In the genomic region with DNA sequence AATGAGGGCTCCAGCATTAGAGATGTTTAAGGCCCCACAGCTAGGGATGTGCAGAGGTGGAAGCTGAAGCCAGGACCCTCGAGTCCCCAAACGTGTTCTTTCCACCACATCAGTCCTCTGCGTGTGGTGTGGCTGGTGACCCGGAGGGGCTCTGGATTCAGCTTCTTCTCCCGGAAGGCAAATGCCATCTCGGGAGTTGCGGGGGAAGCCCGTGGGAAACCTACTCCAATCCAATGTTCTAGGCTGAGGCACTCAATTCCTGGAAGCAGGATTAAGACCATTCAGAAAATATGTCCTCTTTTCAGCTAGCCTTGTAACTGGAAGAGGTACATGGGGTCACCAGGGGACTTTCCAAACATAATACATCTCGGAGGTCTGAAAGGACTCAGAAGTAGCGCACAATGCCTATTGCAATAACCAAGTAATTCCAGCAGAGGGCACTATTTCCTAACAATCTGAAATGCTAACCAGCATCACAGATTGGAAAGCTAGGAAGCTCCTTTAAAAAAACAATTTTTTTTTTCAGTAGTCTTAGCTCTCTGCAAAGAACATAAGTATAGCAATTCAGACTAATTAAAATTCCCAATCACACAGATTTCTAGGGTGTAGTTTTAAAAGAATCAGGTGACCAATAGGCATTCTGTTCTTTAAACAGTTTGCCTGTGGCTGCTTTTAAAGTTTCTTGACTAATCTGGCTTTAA, we compare ENCODE assay signal across 7 cellular contexts. TPM values are rescaled to one million over a fixed set of nuclear protein-coding genes. Genes with fewer than 3 reads are reported as not detected.
DNase-seq lines count a peak whose midpoint lies in the region; ATAC-seq, FAIRE-seq and TF ChIP-seq lines count a peak whose summit lies in the region.

No MANE protein-coding gene starts in this region.

- peak; percentile 38 for FAIRE-seq in GM12878 (lab: Jason Lieb, UNC)

- H3K9me3 ChIP-seq in GM23248 (ENCODE audit: low read depth) (no peaks in the 10 kb centered on the region), GM12878 (replicated peaks; ENCODE audit: control insufficient read depth, insufficient read depth, low read length) (no peaks in the 10 kb centered on the region)

- POLR2A ChIA-PET in GM12878 (lab: Charles Lee) = interaction anchor here (0.6 to 1.2 kb wide), 2 partner anchors 41 to 132 kb away, joined by 3 read pairs; a partner anchor contains a TSS

- H4K20me1 ChIP-seq in GM23248 (ENCODE audit: insufficient read depth) (no peaks in the 10 kb centered on the region), GM12878 (ENCODE audit: control insufficient read depth, insufficient read depth) (no peaks in the 10 kb centered on the region)

- WGBS in GM23248 (ENCODE audit: low coverage in 1 of 2, low lambda C conversion rate in 2 of 2, missing lambda C conversion rate in 2 of 2), 2 experiments = 11 to 15% methylated on average over 10 of the region's 10 CpGs
- WGBS in GM12878 (ENCODE audit: insufficient coverage, insufficient replicate concordance, low lambda C conversion rate, missing lambda C conversion rate) = 48% methylated on average over 10 of the region's 10 CpGs

- no peaks in the 10 kb centered on the region for H3K36me3 ChIP-seq in GM23248 (ENCODE audit: low read depth)
- H3K36me3 ChIP-seq in GM12878 (ENCODE audit: control insufficient read depth in 2 of 2, insufficient read depth in 2 of 2, low read length in 1 of 2) = no peaks in the 10 kb centered on the region

- CTCF ChIA-PET in GM12878 (lab: Yijun Ruan, JAX) = interaction anchor here (0.6 to 4.4 kb wide), 38 partner anchors 10 to 786 kb away, joined by 3 to 42 read pairs (median 6); a partner anchor contains a TSS

- RAD21 ChIA-PET in GM12878 (lab: Charles Lee; ENCODE audit: unreplicated experiment) = interaction anchor here (0.6 to 4.2 kb wide), 12 partner anchors 28 to 323 kb away, joined by 3 to 21 read pairs (median 3); no protein-coding TSS in a partner anchor

- H2AFZ ChIP-seq in GM23248 (peak overlapping the region; percentile 50; the same call in 1 of the 2 replicates), GM12878 (ENCODE audit: control insufficient read depth, low read depth, low read length) (peak overlapping the region; percentile 21)

- H3K27ac ChIP-seq in GM23248 (no peak overlapping the region), GM12878 (ENCODE audit: control insufficient read depth, insufficient read depth) (no peak overlapping the region)

- TF ChIP-seq EP300 in GM12878 (IDR thresholded peaks at IDR 0.05; ENCODE audit: borderline replicate concordance in 1 of 2, control insufficient read depth in 1 of 2, low read depth in 2 of 2, low read length in 2 of 2) = no peak

- no TSS peak for BruUV-seq in GM12878 (replicated peaks; lab: Mats Ljungman, UMichigan)

- TF ChIP-seq POLR2A in GM12878 (IDR thresholded peaks at IDR 0.05; ENCODE audit: low read depth, low read length) = no peak

- H3K27me3 ChIP-seq in GM23248 (replicated peaks; ENCODE audit: insufficient read depth) (peaks cover 29% of the 10 kb centered on the region), GM12878 (replicated peaks in 1 of 2; ENCODE audit: control insufficient read depth in 2 of 2, insufficient read depth in 2 of 2, low read length in 1 of 2) (no peaks in the 10 kb centered on the region; a peak in 2 of 4 replicates)

- peak; percentile 85 for ATAC-seq in GM12878
- no peak for ATAC-seq in GM19463 (IDR thresholded peaks at IDR 0.05; ENCODE audit: unreplicated experiment)

- H3K79me2 ChIP-seq in GM23248 (ENCODE audit: insufficient read depth) (no peaks in the 10 kb centered on the region), GM12878 (ENCODE audit: control insufficient read depth, insufficient read depth, low read length) (no peaks in the 10 kb centered on the region)

- H3K4me2 ChIP-seq in GM23248 (ENCODE audit: unreplicated experiment) (no peak overlapping the region), GM12878 (ENCODE audit: control insufficient read depth, insufficient read depth) (no peak overlapping the region)

- TF ChIP-seq CTCF in GM12878 (IDR thresholded peaks at IDR 0.05 in 2 of 3, conservative IDR thresholded peaks at IDR 0.05 in 1 of 3; ENCODE audit: control insufficient read depth in 2 of 3, extremely low read depth in 1 of 3, insufficient read depth in 1 of 3, low read depth in 3 of 3, low read length in 3 of 3) = peak; percentile 70 to 87 (median 81); a peak in 5 of 6 replicates

- H3K4me3 ChIP-seq in GM23248 (no peak overlapping the region), GM12878 (no peak overlapping the region)

- peak; percentile 86 for TF ChIP-seq RAD21 in GM12878 (IDR thresholded peaks at IDR 0.05; ENCODE audit: insufficient read depth, low read depth, low read length)

- no peaks in the 10 kb centered on the region for H3K9me2 ChIP-seq in GM23248 (ENCODE audit: insufficient read depth)

- SMC1A ChIA-PET in GM12878 (lab: Charles Lee; ENCODE audit: uncharacterized antibody, unreplicated experiment) = interaction anchor here (0.8 to 3.9 kb wide), 18 partner anchors 10 to 787 kb away, joined by 3 to 24 read pairs (median 3); no protein-coding TSS in a partner anchor

- in situ Hi-C loops in GM23248 (cut with MboI) = no loop called here
- in situ Hi-C loops in GM12878 (cut with MboI) = no loop called here

- no peak overlapping the region for H3K9ac ChIP-seq in GM23248
- H3K9ac ChIP-seq in GM12878 (ENCODE audit: control insufficient read depth, insufficient read depth, low read length) = no peak overlapping the region

- intact Hi-C loops in GM12878 (cut with micrococcal nuclease; ENCODE audit: unreplicated experiment) = loop anchor here (1.0 to 2.0 kb wide), 3 partner anchors 34 to 311 kb away; no protein-coding TSS in a partner anchor

- H3F3A ChIP-seq in GM23248 (ENCODE audit: insufficient read depth) = 0 out of 2 replicates have a peak, but pooled peaks cover 3% of the 10 kb centered on the region

- H3K4me1 ChIP-seq in GM23248 (ENCODE audit: insufficient read depth) (peaks cover 8% of the 10 kb centered on the region), GM12878 (ENCODE audit: control insufficient read depth, insufficient read depth, low read length) (no peaks in the 10 kb centered on the region)

- DNase-seq in DMS53 (lab: John Stamatoyannopoulos, UW) = peak; percentile 73
- DNase-seq in GM23248 = peak; percentile 66
- DNase-seq in NCI-H2227 treated with DMSO at 0.1 percent for 48 hours (lab: John Stamatoyannopoulos, UW) = peak; percentile 49
- DNase-seq in GM12878 (ENCODE audit: low read depth, low spot score) = peak; percentile 24
- peak; percentile 43 for DNase-seq in iPS-NIHi11 (ENCODE audit: low spot score)
- peak; percentile 49 for DNase-seq in smooth muscle cell of the brain vasculature (ENCODE audit: low read depth, low spot score)

TF ChIP-seq in GM12878, 131 proteins besides CTCF, POLR2A, EP300 and RAD21:
- TF ChIP-seq IKZF2 (IDR thresholded peaks at IDR 0.05) = no peak
- TF ChIP-seq RB1 (IDR thresholded peaks at IDR 0.05; ENCODE audit: borderline replicate concordance) = 0 out of 2 replicates have a peak, but pooled peaks have one; percentile 47
- no peak for TF ChIP-seq SUZ12 (IDR thresholded peaks at IDR 0.05; ENCODE audit: unreplicated experiment)
- no peak for TF ChIP-seq KDM1A (IDR thresholded peaks at IDR 0.05; ENCODE audit: borderline replicate concordance)
- TF ChIP-seq SMC3 (IDR thresholded peaks at IDR 0.05; ENCODE audit: borderline replicate concordance, low read length) = peak; percentile 87
- TF ChIP-seq FOS (IDR thresholded peaks at IDR 0.05; ENCODE audit: borderline replicate concordance, extremely low read depth, insufficient read length) = no peak
- TF ChIP-seq MEF2A (IDR thresholded peaks at IDR 0.05; ENCODE audit: insufficient read depth, low read depth, low read length) = no peak

RNA-seq across cellular contexts. Expression of a gene that starts 36.2 kb away (rescaled TPM):
- total RNA-seq in GM23248 (2014; rRNA removed; shearing (Covaris generic)) = 7.5 and 8.7 TPM in 2 replicates
- polyA plus RNA-seq in GM23248 (2016; fragmentation: Nextera tagmentation; extraction: Ambion mirVana) (4.1 and 4.3 TPM in 2 replicates), GM12878 (2011; rRNA removed) (not detected in 2 replicates), GM12878 (2014; fragmentation: Illumina TruSeq; extraction: Trizol) (0.01 TPM in 1 of 2 replicates, not detected in the other), GM12878 (2014; fragmentation: Nextera tagmentation; extraction: Ambion mirVana) (not detected), GM12878 (2014; rRNA removed) (not detected in 2 replicates), GM12878 (2016; fragmentation: Nextera tagmentation; extraction: Ambion mirVana) (not detected)
- not detected in 2 replicates for total RNA-seq in GM12878 (2013; cell fraction: nucleolus; rRNA removed)
- total RNA-seq in GM12878 (2014; rRNA removed) (not detected in 2 replicates), GM12878 (2014; rRNA removed; fragmentation: Illumina TruSeq; extraction: Trizol) (not detected in 2 replicates), GM12878 (2021) (not detected in 2 replicates)
- polyA plus RNA-seq in GM12878 (2011; ENCODE audit: low read depth) = not detected
- not detected in 2 replicates for polyA plus RNA-seq in GM12878 (2011; cell fraction: cytosol; rRNA removed)
- not detected in 2 replicates for polyA plus RNA-seq in GM12878 (2011; cell fraction: nucleus; rRNA removed)
- polyA plus RNA-seq in GM12878 (2012) = not detected in 2 replicates
- not detected in 2 replicates for polyA minus RNA-seq in GM12878 (2011; rRNA and poly(A)+ RNA removed)
- polyA minus RNA-seq in GM12878 (2011; cell fraction: cytosol; rRNA and poly(A)+ RNA removed) = not detected in 2 replicates
- not detected in 2 replicates for polyA minus RNA-seq in GM12878 (2011; cell fraction: nucleus; rRNA and poly(A)+ RNA removed)

RNA-seq across cellular contexts. Expression of a gene that starts 40.7 kb away (rescaled TPM):
- 8.6 and 25.0 TPM in 2 replicates for total RNA-seq in GM23248 (2014; rRNA removed; shearing (Covaris generic))
- polyA plus RNA-seq in GM23248 (2016; fragmentation: Nextera tagmentation; extraction: Ambion mirVana) = 16.2 and 20.7 TPM in 2 replicates
- total RNA-seq in GM12878 (2013; cell fraction: nucleolus; rRNA removed) = 8.3 and 10.8 TPM in 2 replicates
- total RNA-seq in GM12878 (2014; rRNA removed) = 10.6 and 13.8 TPM in 2 replicates
- total RNA-seq in GM12878 (2014; rRNA removed; fragmentation: Illumina TruSeq; extraction: Trizol) = 40.6 and 42.2 TPM in 2 replicates
- 29.8 and 34.3 TPM in 2 replicates for total RNA-seq in GM12878 (2021)
- polyA plus RNA-seq in GM12878 (2011; ENCODE audit: low read depth) = 6.8 TPM
- 31.6 and 54.1 TPM in 2 replicates for polyA plus RNA-seq in GM12878 (2011; rRNA removed)
- polyA plus RNA-seq in GM12878 (2011; cell fraction: cytosol; rRNA removed) = 5.1 and 5.4 TPM in 2 replicates
- polyA plus RNA-seq in GM12878 (2011; cell fraction: nucleus; rRNA removed) = 5.7 and 8.7 TPM in 2 replicates
- 17.0 and 25.4 TPM in 2 replicates for polyA plus RNA-seq in GM12878 (2012)
- 40.5 and 45.1 TPM in 2 replicates for polyA plus RNA-seq in GM12878 (2014; fragmentation: Illumina TruSeq; extraction: Trizol)
- polyA plus RNA-seq in GM12878 (2014; fragmentation: Nextera tagmentation; extraction: Ambion mirVana) = 1 to 10 TPM; 5.6 to 6.6 TPM
- 9.7 and 18.1 TPM in 2 replicates for polyA plus RNA-seq in GM12878 (2014; rRNA removed)
- polyA plus RNA-seq in GM12878 (2016; fragmentation: Nextera tagmentation; extraction: Ambion mirVana) = 10 to 100 TPM; 12.7 to 13.4 TPM
- polyA minus RNA-seq in GM12878 (2011; rRNA and poly(A)+ RNA removed) = 4.6 and 5.6 TPM in 2 replicates
- 10.6 and 11.1 TPM in 2 replicates for polyA minus RNA-seq in GM12878 (2011; cell fraction: cytosol; rRNA and poly(A)+ RNA removed)
- polyA minus RNA-seq in GM12878 (2011; cell fraction: nucleus; rRNA and poly(A)+ RNA removed) = 3.3 and 7.4 TPM in 2 replicates
